ENCODE assay signal across 9 cellular contexts in the genomic region with DNA sequence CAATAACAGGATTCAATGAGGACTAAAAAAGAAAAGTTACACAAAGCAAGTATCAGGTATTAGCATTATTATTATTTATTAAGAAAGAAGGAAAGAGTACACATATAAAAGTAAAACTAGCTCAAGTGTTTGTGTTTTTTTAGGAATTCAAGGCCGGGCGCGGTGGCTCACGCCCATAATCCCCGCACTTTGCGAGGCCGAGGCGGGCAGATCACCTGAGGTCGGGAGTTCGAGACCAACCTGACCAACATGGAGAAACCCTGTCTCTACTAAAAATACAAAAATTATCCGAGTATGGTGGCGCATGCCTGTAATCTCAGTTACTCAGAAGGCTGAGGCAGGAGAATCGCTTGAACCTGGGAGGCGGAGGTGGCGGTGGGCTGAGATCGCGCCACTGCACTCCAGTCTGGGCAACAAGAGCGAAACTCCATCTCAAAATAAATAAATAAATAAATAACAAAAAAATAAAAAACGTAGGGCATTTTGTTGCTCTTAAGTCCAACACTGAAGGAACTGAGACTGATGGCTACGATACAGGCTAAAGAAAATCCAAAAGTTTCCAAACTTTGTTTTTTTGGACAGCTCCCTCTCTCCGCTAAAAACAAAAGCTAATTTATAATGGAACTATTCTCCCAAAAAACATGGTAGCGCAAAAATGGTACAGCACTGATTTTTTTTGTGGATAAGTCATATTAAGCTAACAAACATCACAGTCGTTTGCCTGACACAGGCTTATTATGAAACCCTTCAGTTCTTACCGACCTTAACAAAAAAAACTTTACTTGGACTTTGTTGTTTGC. TPM values are rescaled to one million over a fixed set of nuclear protein-coding genes. Genes with fewer than 3 reads are reported as not detected.
DNase-seq lines count a peak whose midpoint lies in the region; ATAC-seq and TF ChIP-seq lines count a peak whose summit lies in the region.
"Had no signal": no experiment of that assay in that cellular context is flagged by ENCODE, and none has a peak within 500 bp of the region (broad histone marks: within the 10 kb centered on the region; RNA-seq: fewer than 3 reads in every experiment).

No MANE protein-coding gene starts in this region.

- in situ Hi-C loops in ACHN (cut with HindIII; ENCODE audit: low pct_ligation_motif_present, low pct_unique_long_range_greater_than_20kb, low sequenced_read_pairs), result no loop called here

- H3K9me3 ChIP-seq in tibial artery, result no peaks in the 10 kb centered on the region

- H3K4me3 ChIP-seq in kidney epithelial cell (ENCODE audit: low read depth, low read length) (peak overlapping the region; percentile 95), tibial artery (peak overlapping the region; percentile 70 to 87)

- DNase-seq in activated T-cell treated with anti-CD3 and anti-CD28 coated beads, Interleukin-2, amount 50 U/mL, for 24 hours, result no peak
- no peak for DNase-seq in activated T-cell treated with anti-CD3 and anti-CD28 coated beads, Interleukin-2, amount 50 U/mL, for 1 hour
- no peak for DNase-seq in activated naive CD8-positive, alpha-beta T cell treated with anti-CD3 and anti-CD28 coated beads, Interleukin-2, amount 50 U/mL, for 24 hours
- DNase-seq in kidney epithelial cell (ENCODE audit: low read depth) (no peak), tibial artery (no peak), head of caudate nucleus (no peak), ACHN (no peak), medulla oblongata (ENCODE audit: extremely low spot score) (no peak)
- DNase-seq: HCEC 1CT had no signal

- H3K4me1 ChIP-seq in tibial artery, result peaks cover 0 to 48% (median 30%) of the 10 kb centered on the region in 4 donors

- no peaks in the 10 kb centered on the region for H3K27me3 ChIP-seq in kidney epithelial cell (ENCODE audit: control insufficient read depth, insufficient read depth, low read length)
- H3K27me3 ChIP-seq in tibial artery, result no peaks in the 10 kb centered on the region

- H3K4me3 Mint-ChIP-seq in activated T-cell treated with anti-CD3 and anti-CD28 coated beads, Interleukin-2, amount 50 U/mL, for 24 hours, result peak overlapping the region; percentile 100
- H3K4me3 Mint-ChIP-seq in activated naive CD8-positive, alpha-beta T cell treated with anti-CD3 and anti-CD28 coated beads, Interleukin-2, amount 50 U/mL, for 24 hours, result peak overlapping the region; percentile 99

- H3K27ac ChIP-seq in tibial artery, result peak overlapping the region in 1 of 2 donors; percentile 88

- no peaks in the 10 kb centered on the region for H3K9me3 Mint-ChIP-seq in activated T-cell treated with anti-CD3 and anti-CD28 coated beads, Interleukin-2, amount 50 U/mL, for 24 hours
- H3K9me3 Mint-ChIP-seq in activated naive CD8-positive, alpha-beta T cell treated with anti-CD3 and anti-CD28 coated beads, Interleukin-2, amount 50 U/mL, for 24 hours, result no peaks in the 10 kb centered on the region

- peaks cover 51% of the 10 kb centered on the region for H3K4me1 Mint-ChIP-seq in activated T-cell treated with anti-CD3 and anti-CD28 coated beads, Interleukin-2, amount 50 U/mL, for 24 hours (ENCODE audit: low read depth)
- peaks cover 50% of the 10 kb centered on the region for H3K4me1 Mint-ChIP-seq in activated naive CD8-positive, alpha-beta T cell treated with anti-CD3 and anti-CD28 coated beads, Interleukin-2, amount 50 U/mL, for 24 hours

- peaks cover 35% of the 10 kb centered on the region for H3K36me3 Mint-ChIP-seq in activated T-cell treated with anti-CD3 and anti-CD28 coated beads, Interleukin-2, amount 50 U/mL, for 24 hours (ENCODE audit: low read depth)
- H3K36me3 Mint-ChIP-seq in activated naive CD8-positive, alpha-beta T cell treated with anti-CD3 and anti-CD28 coated beads, Interleukin-2, amount 50 U/mL, for 24 hours (ENCODE audit: low read depth), result peaks cover 13% of the 10 kb centered on the region

- H3K36me3 ChIP-seq in kidney epithelial cell (ENCODE audit: control insufficient read depth, insufficient read depth, low read length), result no peaks in the 10 kb centered on the region
- H3K36me3 ChIP-seq in tibial artery, result peaks cover 0 to 4% (median 0%) of the 10 kb centered on the region in 3 donors

- ATAC-seq in activated naive CD8-positive, alpha-beta T cell treated with anti-CD3 and anti-CD28 coated beads, Interleukin-2, amount 50 U/mL, for 24 hours, result no peak

- no peaks in the 10 kb centered on the region for H3K27me3 Mint-ChIP-seq in activated T-cell treated with anti-CD3 and anti-CD28 coated beads, Interleukin-2, amount 50 U/mL, for 24 hours
- H3K27me3 Mint-ChIP-seq in activated naive CD8-positive, alpha-beta T cell treated with anti-CD3 and anti-CD28 coated beads, Interleukin-2, amount 50 U/mL, for 24 hours, result no peaks in the 10 kb centered on the region

- intact Hi-C loops in tibial artery (cut with DNase I; ENCODE audit: low total_unique reads) (no loop called here), head of caudate nucleus (cut with DNase I) (loop anchor here (5.0 kb wide), 2 partner anchors 76 to 151 kb away; partner anchors contain the start of genes RNF125 and RNF138)

- TF ChIP-seq CTCF in kidney epithelial cell (IDR thresholded peaks at IDR 0.05; ENCODE audit: insufficient read depth, low read length, poor library complexity, severe bottlenecking) (no peak), tibial artery (IDR thresholded peaks at IDR 0.05) (no peak)

- H3K27ac Mint-ChIP-seq in activated T-cell treated with anti-CD3 and anti-CD28 coated beads, Interleukin-2, amount 50 U/mL, for 24 hours, result peak overlapping the region; percentile 63
- H3K27ac Mint-ChIP-seq in activated naive CD8-positive, alpha-beta T cell treated with anti-CD3 and anti-CD28 coated beads, Interleukin-2, amount 50 U/mL, for 24 hours, result no peak overlapping the region

RNA-seq across cellular contexts. Expression of gene TRAPPC8, which starts 1.7 kb away (rescaled TPM):
- 28.7 and 29.4 TPM in 2 replicates for total RNA-seq in kidney epithelial cell
